ENCODE assay signal across 9 cellular contexts in the genomic region with DNA sequence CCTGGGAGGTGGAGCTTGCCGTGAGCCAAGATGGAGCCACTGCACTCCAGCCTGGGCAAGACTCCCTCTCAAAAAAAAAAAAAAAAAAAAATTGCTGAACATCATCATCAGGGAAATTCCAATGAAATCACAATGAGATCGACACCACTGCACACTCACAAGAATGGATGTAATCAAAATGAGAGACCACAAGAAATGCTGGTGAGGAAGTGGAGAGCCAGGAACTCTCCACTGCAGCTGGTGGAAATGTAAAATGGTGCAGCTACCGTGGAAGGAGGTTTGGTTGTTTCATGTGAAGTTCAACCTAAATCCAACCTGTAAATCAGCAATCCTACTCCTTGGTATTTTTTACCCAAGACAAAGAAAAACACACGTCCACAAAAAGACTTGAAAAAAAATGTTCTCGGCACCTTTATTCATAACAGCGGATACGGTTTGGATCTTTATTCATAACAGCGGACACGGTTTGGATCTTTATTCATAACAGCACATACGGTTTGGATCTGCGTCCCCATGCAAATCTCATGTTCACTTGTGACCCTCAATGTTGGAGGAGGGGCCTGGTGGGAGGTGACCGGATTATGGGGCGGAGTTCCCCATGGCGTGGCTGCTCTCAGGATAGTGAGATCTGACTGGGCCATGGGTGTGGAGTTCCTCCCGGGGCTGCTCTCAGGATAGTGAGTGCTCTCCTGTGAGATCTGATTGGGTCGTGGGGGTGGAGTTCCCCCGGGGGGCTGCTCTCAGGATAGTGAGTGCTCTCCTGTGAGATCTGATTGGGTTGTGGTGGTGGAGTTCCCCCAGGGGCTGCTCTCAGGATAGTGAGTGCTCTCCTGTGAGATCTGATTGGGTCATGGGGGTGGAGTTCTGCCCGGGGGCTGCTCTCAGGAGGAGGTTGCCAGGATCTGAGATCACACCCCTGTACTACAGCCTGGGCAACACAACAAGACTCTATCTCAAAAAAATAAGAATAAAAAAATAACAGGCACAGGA. TPM values are rescaled to one million over a fixed set of nuclear protein-coding genes. Genes with fewer than 3 reads are reported as not detected.
DNase-seq lines count a peak whose midpoint lies in the region; ATAC-seq lines count a peak whose summit lies in the region.
"Had no signal": no experiment of that assay in that cellular context is flagged by ENCODE, and none has a peak within 500 bp of the region (broad histone marks: within the 10 kb centered on the region; RNA-seq: fewer than 3 reads in every experiment).

No MANE protein-coding gene starts in this region.

- intact Hi-C loops in left cardiac atrium (cut with DNase I), result no loop called here

- H3K36me3 Mint-ChIP-seq in T-helper 17 cell (ENCODE audit: low read depth), result no peaks in the 10 kb centered on the region

- peak overlapping the region; percentile 70 for H3K4me3 Mint-ChIP-seq in T-helper 17 cell

- peak; percentile 40 for ATAC-seq in GM21381 (IDR thresholded peaks at IDR 0.05; ENCODE audit: unreplicated experiment)
- ATAC-seq in T-helper 17 cell, result peak; percentile 85
- ATAC-seq in left cardiac atrium, result peak; percentile 29 to 58
- no peak for ATAC-seq in GM19467 (IDR thresholded peaks at IDR 0.05; ENCODE audit: unreplicated experiment)

- H3K27me3 Mint-ChIP-seq in T-helper 17 cell, result no peaks in the 10 kb centered on the region

- H3K27ac Mint-ChIP-seq in T-helper 17 cell, result peak overlapping the region; percentile 92

- DNase-seq in CD1c-positive myeloid dendritic cell (ENCODE audit: extremely low spot score) (peak; percentile 41), T-helper 17 cell (peak in 2 of 3 donors; percentile 22 to 27), left cardiac atrium (peak; percentile 51), GM19240 (ENCODE audit: insufficient read length, low spot score) (no peak), NCI-H2196 (lab: John Stamatoyannopoulos, UW; ENCODE audit: unreplicated experiment) (no peak), NCI-H748 (lab: John Stamatoyannopoulos, UW; ENCODE audit: unreplicated experiment) (no peak)

- H3K4me1 Mint-ChIP-seq in T-helper 17 cell, result peaks cover 46% of the 10 kb centered on the region

- no peaks in the 10 kb centered on the region for H3K9me3 ChIP-seq in T-helper 17 cell (ENCODE audit: control insufficient read depth, low read length, poor library complexity, severe bottlenecking)
- H3K9me3 ChIP-seq: ovary had no signal

RNA-seq across cellular contexts. Expression of gene GAK, which starts 7.7 kb away (rescaled TPM):
- 100 to 1,000 TPM; 192 to 215 TPM for total RNA-seq in T-helper 17 cell
- total RNA-seq in left cardiac atrium, result 10 to 100 TPM; 38.1 to 43.2 TPM

RNA-seq across cellular contexts. Expression of gene TMEM175, which starts 7.9 kb away (rescaled TPM):
- total RNA-seq in T-helper 17 cell, result 10 to 100 TPM; 36.9 to 43.6 TPM
- 10 to 100 TPM; 17.9 to 20.7 TPM for total RNA-seq in left cardiac atrium

RNA-seq across cellular contexts. Expression of gene DGKQ, which starts 49.0 kb away (rescaled TPM):
- total RNA-seq in T-helper 17 cell (10 to 100 TPM; 13.5 to 14.4 TPM), left cardiac atrium (1 to 10 TPM; 5.1 to 5.6 TPM)

Comparison
In these comparisons a context has a peak if more than half of its experiments do, and no peak if none do; other contexts are left out.
1. DNase-seq: peak in CD1c-positive myeloid dendritic cell (single experiment), T-helper 17 cell (2 of 3) and left cardiac atrium (single experiment); none in GM19240 (single experiment), NCI-H2196 (single experiment) and NCI-H748 (single experiment).
2. RNA of gene GAK, which starts 7.7 kb away (total RNA-seq): 192 to 215 TPM in T-helper 17 cell; 38.1 to 43.2 TPM in left cardiac atrium; every median in the first group is over 4 times any median in the second.